In the genomic region with DNA sequence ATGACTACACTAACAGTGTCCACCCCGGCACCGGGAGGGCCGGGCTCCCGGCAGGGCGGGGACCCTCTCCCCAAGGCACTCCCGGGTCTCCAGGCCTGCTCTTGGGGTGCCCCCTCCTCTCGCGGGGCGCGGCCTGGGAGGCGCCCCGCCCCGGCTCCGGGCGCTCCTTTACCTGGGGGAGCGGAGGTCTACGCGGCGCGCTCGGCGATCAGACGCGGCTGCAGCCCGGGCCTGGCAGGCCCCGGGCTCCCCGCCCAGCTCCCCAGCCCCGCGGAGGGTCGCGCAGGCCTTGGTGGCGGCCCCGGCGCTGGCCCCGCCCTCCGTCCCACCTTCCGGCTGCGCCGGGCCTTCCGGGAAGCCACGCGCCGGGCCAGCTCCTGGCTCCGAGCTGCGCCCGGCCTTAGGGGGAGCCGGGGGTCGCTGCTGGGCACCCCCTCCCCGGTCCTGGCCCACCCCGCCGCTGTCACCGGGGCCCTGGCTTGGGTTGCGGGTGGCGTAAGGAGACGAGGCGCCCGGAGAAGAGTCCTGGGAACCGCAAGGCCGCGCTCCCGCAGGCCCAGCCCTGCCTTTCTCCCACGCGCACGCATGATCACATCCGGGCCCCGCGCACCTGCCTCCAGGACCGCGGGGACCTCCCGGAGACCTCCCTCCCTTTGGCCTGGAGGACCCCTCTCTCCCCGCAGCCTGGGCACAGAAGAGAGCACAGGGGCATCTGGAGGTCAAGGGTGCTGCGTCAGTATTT, we compare ENCODE assay signal across 8 cellular contexts. TPM values are rescaled to one million over a fixed set of nuclear protein-coding genes. Genes with fewer than 3 reads are reported as not detected.
DNase-seq lines count a peak whose midpoint lies in the region; ATAC-seq and TF ChIP-seq lines count a peak whose summit lies in the region.

A gene (minus strand): TSS at position 309 of the 742 bp plus-strand sequence. CDS start 6,848 bp downstream, outside the sequence.

- 0% methylated on average over 9 of the region's 72 CpGs for WGBS in right lobe of liver (ENCODE audit: insufficient coverage, low coverage, low lambda C conversion rate, missing lambda C conversion rate)

- H3K27ac ChIP-seq in right lobe of liver = peak within 1 kb of the TSS; percentile 89 to 92 (median 90)

- peak; percentile 83 for TF ChIP-seq POLR2A in right lobe of liver (IDR thresholded peaks at IDR 0.05)

- no peaks in the 10 kb centered on the region for H3K36me3 ChIP-seq in right lobe of liver

- peak within 1 kb of the TSS; percentile 88 to 97 (median 94) for H3K4me3 ChIP-seq in right lobe of liver

- intact Hi-C loops in right lobe of liver (cut with DNase I) = no loop called here

- H3K27me3 ChIP-seq in right lobe of liver = no peaks in the 10 kb centered on the region

- peak; percentile 76 for ATAC-seq in HG02798 (IDR thresholded peaks at IDR 0.05; ENCODE audit: poor library complexity, unreplicated experiment)
- ATAC-seq in right lobe of liver = peak; percentile 62 to 75 (median 70)

- peak; percentile 79 for DNase-seq in NCI-H82 (lab: John Stamatoyannopoulos, UW)
- no peak for DNase-seq in NCI-H82 treated with DMSO at 0.1 percent for 48 hours (lab: John Stamatoyannopoulos, UW; ENCODE audit: unreplicated experiment)
- DNase-seq in NCI-H1930 (lab: John Stamatoyannopoulos, UW) = peak; percentile 31 to 70
- DNase-seq in activated CD4-positive, alpha-beta T cell treated with anti-CD3 and anti-CD28 coated beads for 4 hours = peak; percentile 51 to 66
- DNase-seq in dermis microvascular lymphatic vessel endothelial cell (ENCODE audit: low read depth in 2 of 2) = peak in 1 of 2 donors; percentile 56
- DNase-seq in right lobe of liver = peak; percentile 68 to 75 (median 71)
- peak; percentile 71 for DNase-seq in stimulated activated CD4-positive, alpha-beta T cell treated with anti-CD3 and anti-CD28 coated beads, Interleukin-4, amount 100 ng/mL, for 24 hours

- H3K4me1 ChIP-seq in right lobe of liver = peaks cover 0 to 55% (median 19%) of the 10 kb centered on the region in 4 donors

- no peak for TF ChIP-seq CTCF in right lobe of liver (IDR thresholded peaks at IDR 0.05)

- no peaks in the 10 kb centered on the region for H3K9me3 ChIP-seq in right lobe of liver

RNA-seq across cellular contexts. Expression of the gene that starts here (rescaled TPM):
- total RNA-seq in dermis microvascular lymphatic vessel endothelial cell (12.3 and 19.8 TPM in 2 replicates), right lobe of liver (10 to 100 TPM; 35.2 to 62.8 (median 52.4) TPM)
